ENCODE assay signal across 13 cellular contexts in genomic region chr7:22121702-22122474, GRCh38.
A peak's percentile ranks its signal among the peaks of the same experiment; 100 is the strongest.
DNase-seq lines count a peak whose midpoint lies in the region; ATAC-seq, FAIRE-seq and TF ChIP-seq lines count a peak whose summit lies in the region.
"Had no signal": no experiment of that assay in that cellular context is flagged by ENCODE, and none has a peak within 500 bp of the region (broad histone marks: within the 10 kb centered on the region; RNA-seq: fewer than 3 reads in every experiment).

No MANE protein-coding gene starts in this region.

- no peaks in the 10 kb centered on the region for H3K79me2 ChIP-seq in keratinocyte (ENCODE audit: control insufficient read depth, insufficient read depth, low read length)

- H3K9ac ChIP-seq in keratinocyte (ENCODE audit: control insufficient read depth, extremely low read depth, insufficient read depth, low read length): no peak overlapping the region
- H3K9ac ChIP-seq: KMS-11 had no signal

- H3K4me3 ChIP-seq in ascending aorta (no peak overlapping the region), keratinocyte (ENCODE audit: control insufficient read depth in 2 of 3, extremely low read depth in 1 of 3, insufficient read depth in 2 of 3, low read depth in 1 of 3, low read length in 3 of 3) (no peak overlapping the region), aorta (ENCODE audit: low read length in 2 of 2) (no peak overlapping the region), prostate gland (no peak overlapping the region)
- H3K4me3 ChIP-seq: smooth muscle cell had no signal

- no peak for TF ChIP-seq POLR2A in prostate gland (IDR thresholded peaks at IDR 0.05)

- H2AFZ ChIP-seq in keratinocyte (ENCODE audit: control insufficient read depth, low read length): no peak overlapping the region

- TF ChIP-seq CTCF in ascending aorta (IDR thresholded peaks at IDR 0.05): no peak
- TF ChIP-seq CTCF in keratinocyte (optimal IDR thresholded peaks at IDR 0.05 in 1 of 3, IDR thresholded peaks at IDR 0.05 in 1 of 3, conservative IDR thresholded peaks at IDR 0.05 in 1 of 3; ENCODE audit: extremely low read depth in 1 of 3, insufficient read depth in 2 of 3, low read length in 3 of 3): no peak
- no peak for TF ChIP-seq CTCF in prostate gland (IDR thresholded peaks at IDR 0.05)
- no peak for TF ChIP-seq CTCF in foreskin keratinocyte (conservative IDR thresholded peaks at IDR 0.05)

- dilution Hi-C loops in keratinocyte (cut with MboI; ENCODE audit: extremely low pct_ligation_motif_present, low sequenced_read_pairs): no loop called here

- H3K27me3 Mint-ChIP-seq in stimulated activated naive CD8-positive, alpha-beta T cell treated with anti-CD3 and anti-CD28 coated beads, Interleukin-15, amount 100 ng/mL, for 72 hours: no peaks in the 10 kb centered on the region

- no peaks in the 10 kb centered on the region for H3K9me3 Mint-ChIP-seq in stimulated activated naive CD8-positive, alpha-beta T cell treated with anti-CD3 and anti-CD28 coated beads, Interleukin-15, amount 100 ng/mL, for 72 hours

- peak overlapping the region in 1 of 2 donors; percentile 66 for H3K4me3 Mint-ChIP-seq in stimulated activated naive CD8-positive, alpha-beta T cell treated with anti-CD3 and anti-CD28 coated beads, Interleukin-15, amount 100 ng/mL, for 72 hours

- no peaks in the 10 kb centered on the region for H3K9me1 ChIP-seq in keratinocyte (ENCODE audit: control insufficient read depth, extremely low read depth, insufficient read depth, low read length)

- WGBS in aorta, 2 donors: 11% methylated on average over 8 of the region's 8 CpGs
- 68% methylated on average over 8 of the region's 8 CpGs for WGBS in prostate gland

- H3K9me3 ChIP-seq in ascending aorta (no peaks in the 10 kb centered on the region), keratinocyte (ENCODE audit: control insufficient read depth, low read depth, low read length) (no peaks in the 10 kb centered on the region), aorta (ENCODE audit: control insufficient read depth, low read length) (no peaks in the 10 kb centered on the region), prostate gland (no peaks in the 10 kb centered on the region)

- H3K4me1 ChIP-seq in ascending aorta (peaks cover 5 to 9% of the 10 kb centered on the region in 2 donors), keratinocyte (ENCODE audit: control insufficient read depth, extremely low read depth, insufficient read depth, low read length) (peaks cover 4% of the 10 kb centered on the region), aorta (ENCODE audit: control insufficient read depth in 1 of 2, insufficient read depth in 2 of 2, low read length in 2 of 2) (peaks cover 0 to 1% of the 10 kb centered on the region in 2 donors), prostate gland (replicated peaks) (no peaks in the 10 kb centered on the region), foreskin keratinocyte (no peaks in the 10 kb centered on the region)

- H3K36me3 ChIP-seq in ascending aorta (peaks cover 0 to 30% of the 10 kb centered on the region in 2 donors), keratinocyte (ENCODE audit: control insufficient read depth in 2 of 2, extremely low read depth in 1 of 2, insufficient read depth in 2 of 2, low read length in 2 of 2) (no peaks in the 10 kb centered on the region), aorta (ENCODE audit: control insufficient read depth in 1 of 2, insufficient read depth in 2 of 2, low read length in 1 of 2) (peaks cover 0 to 2% of the 10 kb centered on the region in 2 donors), prostate gland (no peaks in the 10 kb centered on the region)

- H3K27ac ChIP-seq in ascending aorta: peak overlapping the region; percentile 48 to 61
- H3K27ac ChIP-seq in keratinocyte (ENCODE audit: control insufficient read depth, insufficient read depth, low read length): no peak overlapping the region
- H3K27ac ChIP-seq in aorta (ENCODE audit: low read depth in 1 of 2, low read length in 2 of 2): peak overlapping the region in 1 of 2 donors; percentile 42
- H3K27ac ChIP-seq in prostate gland: no peak overlapping the region
- no peak overlapping the region for H3K27ac ChIP-seq in foreskin keratinocyte
- H3K27ac ChIP-seq: KMS-11 had no signal

- H3K27me3 ChIP-seq in ascending aorta (no peaks in the 10 kb centered on the region), keratinocyte (ENCODE audit: control insufficient read depth, extremely low read depth, insufficient read depth, low read length) (no peaks in the 10 kb centered on the region), aorta (ENCODE audit: control insufficient read depth in 1 of 2, insufficient read depth in 2 of 2, low read length in 1 of 2) (no peaks in the 10 kb centered on the region), prostate gland (replicated peaks; ENCODE audit: insufficient read depth) (no peaks in the 10 kb centered on the region), foreskin keratinocyte (no peaks in the 10 kb centered on the region)

- H3K27ac Mint-ChIP-seq in stimulated activated naive CD8-positive, alpha-beta T cell treated with anti-CD3 and anti-CD28 coated beads, Interleukin-15, amount 100 ng/mL, for 72 hours: no peak overlapping the region

- FAIRE-seq in keratinocyte (lab: Jason Lieb, UNC): peak; percentile 29

- no peak for DNase-seq in stimulated activated naive CD8-positive, alpha-beta T cell treated with anti-CD3 and anti-CD28 coated beads, Interleukin-15, amount 100 ng/mL, for 72 hours
- DNase-seq in stimulated activated naive CD8-positive, alpha-beta T cell treated with anti-CD3 and anti-CD28 coated beads, Interleukin-15, Interleukin-2, amounts not matched to agents 100 U/mL and 50 U/mL, for 24 hours: no peak
- DNase-seq in ascending aorta (ENCODE audit: low spot score in 2 of 2): peak in 1 of 2 donors; percentile 78
- DNase-seq in keratinocyte (ENCODE audit: low read depth, low spot score): no peak
- DNase-seq in aorta: peak in 1 of 2 donors; percentile 58
- no peak for DNase-seq in prostate gland (ENCODE audit: low spot score)
- no peak for DNase-seq in NCI-H1930 (lab: John Stamatoyannopoulos, UW)
- no peak for DNase-seq in foreskin keratinocyte
- DNase-seq: activated naive CD4-positive, alpha-beta T cell treated with anti-CD3 and anti-CD28 coated beads, Interleukin-2, amount 50 U/mL, for 16 hours; COR-L47; NCI-H524 treated with DMSO at 0.1 percent for 48 hours had no signal

- ATAC-seq in stimulated activated naive CD8-positive, alpha-beta T cell treated with anti-CD3 and anti-CD28 coated beads, Interleukin-15, amount 100 ng/mL, for 72 hours: peak; percentile 46
- no peak for ATAC-seq in stimulated activated naive CD8-positive, alpha-beta T cell treated with anti-CD3 and anti-CD28 coated beads, Interleukin-15, Interleukin-2, amounts not matched to agents 100 U/mL and 50 U/mL, for 24 hours
- ATAC-seq in aorta (ENCODE audit: low FRiP score) (peak; percentile 57), foreskin keratinocyte (no peak)

- intact Hi-C loops in ascending aorta (cut with DNase I) (no loop called here), aorta (cut with DNase I) (no loop called here), prostate gland (cut with DNase I) (no loop called here)

- H3K4me1 Mint-ChIP-seq in stimulated activated naive CD8-positive, alpha-beta T cell treated with anti-CD3 and anti-CD28 coated beads, Interleukin-15, amount 100 ng/mL, for 72 hours: peaks cover 9% of the 10 kb centered on the region

- H4K20me1 ChIP-seq in keratinocyte (ENCODE audit: control insufficient read depth, extremely low read depth, insufficient read depth, low read length): no peaks in the 10 kb centered on the region

- no peak overlapping the region for H3K4me2 ChIP-seq in keratinocyte (ENCODE audit: control insufficient read depth, extremely low read depth, insufficient read depth, low read depth, low read length)
- H3K4me2 ChIP-seq: KMS-11, smooth muscle cell had no signal

Comparison
In these comparisons a context has a peak if more than half of its experiments do, and no peak if none do; other contexts are left out.
1. ATAC-seq: peak in stimulated activated naive CD8-positive, alpha-beta T cell treated with anti-CD3 and anti-CD28 coated beads, Interleukin-15, amount 100 ng/mL, for 72 hours (single experiment) and aorta (single experiment); none in stimulated activated naive CD8-positive, alpha-beta T cell treated with anti-CD3 and anti-CD28 coated beads, Interleukin-15, Interleukin-2, amounts not matched to agents 100 U/mL and 50 U/mL, for 24 hours (single experiment) and foreskin keratinocyte (single experiment).
2. H3K27ac ChIP-seq: peak in ascending aorta (2 of 2); none in keratinocyte (single experiment), prostate gland (0 of 2) and foreskin keratinocyte (single experiment).